In the genomic region with DNA sequence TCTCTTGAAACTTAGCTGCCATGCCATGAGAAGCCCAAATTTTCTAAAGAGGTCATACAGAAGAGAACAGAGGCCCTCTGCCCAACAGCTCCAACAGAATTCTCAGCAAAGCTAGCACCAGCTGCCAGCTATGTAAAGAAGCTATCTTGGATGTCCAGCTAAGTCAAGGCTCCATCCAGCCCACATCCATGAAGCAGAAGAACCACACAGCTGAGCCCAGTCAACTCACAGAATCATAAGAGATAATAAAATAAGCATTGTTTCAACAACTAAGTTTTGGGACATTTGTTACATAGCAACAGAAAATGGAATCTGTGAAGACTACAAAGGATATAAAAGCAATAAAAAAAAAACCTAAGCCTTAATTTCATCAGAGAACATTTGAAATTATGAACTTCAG, we compare ENCODE assay signal across 29 cellular contexts.
"Had no signal": no experiment of that assay in that cellular context is flagged by ENCODE, and none has a peak within 500 bp of the region (broad histone marks: within the 10 kb centered on the region; RNA-seq: fewer than 3 reads in every experiment).

No MANE protein-coding gene starts in this region.

- H3K9me3 ChIP-seq: suprapubic skin, testis, thyroid gland, transverse colon had no signal

- DNase-seq: stimulated activated CD4-positive, alpha-beta T cell treated with anti-CD3 and anti-CD28 coated beads, Interleukin-2, amount 100 ng/mL, for 48 hours; stimulated activated CD4-positive, alpha-beta T cell treated with anti-CD3 and anti-CD28 coated beads, Interleukin-4, amount 100 ng/mL, for 1 hour; stimulated activated CD4-positive, alpha-beta T cell treated with anti-CD3 and anti-CD28 coated beads, Interleukin-4, amount 100 ng/mL, for 24 hours; stimulated activated CD4-positive, alpha-beta T cell treated with anti-CD3 and anti-CD28 coated beads, Interleukin-4, amount 100 ng/mL, for 4 hours; stimulated activated CD8-positive, alpha-beta memory T cell treated with anti-CD3 and anti-CD28 coated beads, Interleukin-4, amount 100 ng/mL, for 48 hours; stimulated activated naive B cell treated with anti-CD40 and anti-IgM and Interleukin-4, amounts not matched to agents 10 μg/mL and 1 μg/mL and 100 μg/mL, for 72 hours; stimulated activated naive CD4-positive, alpha-beta T cell; stimulated activated naive CD4-positive, alpha-beta T cell treated with Interleukin-2 at 50 U/mL for 16 hours; stimulated activated naive CD8-positive, alpha-beta T cell treated with anti-CD3 and anti-CD28 coated beads, Interleukin-15, amount 100 ng/mL, for 72 hours; stimulated activated naive CD8-positive, alpha-beta T cell treated with anti-CD3 and anti-CD28 coated beads, Interleukin-15, Interleukin-2, amounts not matched to agents 100 U/mL and 50 U/mL, for 24 hours; stomach; substantia nigra; testis; thyroid gland; tibial artery; transverse colon; trophoblast cell; upper lobe of left lung; upper lobe of right lung; uterus had no signal

- H3K36me3 Mint-ChIP-seq: stimulated activated effector memory CD8-positive, alpha-beta T cell treated with anti-CD3 and anti-CD28 coated beads, Interleukin-12 subunit alpha, Interleukin-12 subunit beta, amount 100 ng/mL, for 72 hours; type B pancreatic cell had no signal

- H3K4me3 ChIP-seq: stomach, suprapubic skin, testis, thoracic aorta, thyroid gland, tibial artery, tibial nerve, transverse colon, upper lobe of left lung, upper lobe of right lung, uterus, vagina had no signal

- H3K27me3 ChIP-seq: stomach, suprapubic skin, testis, thyroid gland, tibial artery, tibial nerve, transverse colon, upper lobe of left lung, upper lobe of right lung, uterus, vagina had no signal

- H3K4me3 Mint-ChIP-seq: stimulated activated effector memory CD8-positive, alpha-beta T cell treated with anti-CD3 and anti-CD28 coated beads, Interleukin-12 subunit alpha, Interleukin-12 subunit beta, amount 100 ng/mL, for 72 hours; stimulated activated memory B cell treated with anti-CD40 and anti-IgM and Interleukin-4, amounts not matched to agents 10 μg/mL and 1 μg/mL and 100 μg/mL, for 72 hours; stimulated activated naive B cell treated with anti-CD40 and anti-IgM and Interleukin-4, amounts not matched to agents 10 μg/mL and 1 μg/mL and 100 μg/mL, for 72 hours; stimulated activated naive CD8-positive, alpha-beta T cell treated with anti-CD3 and anti-CD28 coated beads, Interleukin-15, amount 100 ng/mL, for 72 hours; stimulated activated naive CD8-positive, alpha-beta T cell treated with anti-CD3 and anti-CD28 coated beads, Interleukin-15, Interleukin-2, amounts not matched to agents 100 ng/mL and 50 ng/mL, for 24 hours; type B pancreatic cell had no signal

- H3K27ac Mint-ChIP-seq: stimulated activated effector memory CD8-positive, alpha-beta T cell treated with anti-CD3 and anti-CD28 coated beads, Interleukin-12 subunit alpha, Interleukin-12 subunit beta, amount 100 ng/mL, for 72 hours; stimulated activated memory B cell treated with anti-CD40 and anti-IgM and Interleukin-4, amounts not matched to agents 10 μg/mL and 1 μg/mL and 100 μg/mL, for 72 hours; stimulated activated naive B cell treated with anti-CD40 and anti-IgM and Interleukin-4, amounts not matched to agents 10 μg/mL and 1 μg/mL and 100 μg/mL, for 72 hours; stimulated activated naive CD8-positive, alpha-beta T cell treated with anti-CD3 and anti-CD28 coated beads, Interleukin-15, Interleukin-2, amounts not matched to agents 100 ng/mL and 50 ng/mL, for 24 hours; type B pancreatic cell had no signal

- H3K4me1 Mint-ChIP-seq: stimulated activated effector memory CD8-positive, alpha-beta T cell treated with anti-CD3 and anti-CD28 coated beads, Interleukin-12 subunit alpha, Interleukin-12 subunit beta, amount 100 ng/mL, for 72 hours; stimulated activated naive CD8-positive, alpha-beta T cell treated with anti-CD3 and anti-CD28 coated beads, Interleukin-15, amount 100 ng/mL, for 72 hours had no signal

- FAIRE-seq: urothelium cell line had no signal

- H3K4me1 ChIP-seq: testis, transverse colon, upper lobe of left lung, upper lobe of right lung, uterus, vagina had no signal

- ATAC-seq: stimulated activated effector memory CD8-positive, alpha-beta T cell treated with anti-CD3 and anti-CD28 coated beads, Interleukin-12 subunit alpha, Interleukin-12 subunit beta, amount 100 ng/mL, for 72 hours; stimulated activated memory B cell treated with anti-CD40 and anti-IgM and Interleukin-4, amounts not matched to agents 10 μg/mL and 1 μg/mL and 100 μg/mL, for 72 hours; stimulated activated naive B cell treated with anti-CD40 and anti-IgM and Interleukin-4, amounts not matched to agents 10 μg/mL and 1 μg/mL and 100 μg/mL, for 72 hours; stimulated activated naive CD8-positive, alpha-beta T cell treated with anti-CD3 and anti-CD28 coated beads, Interleukin-15, amount 100 ng/mL, for 72 hours; stimulated activated naive CD8-positive, alpha-beta T cell treated with anti-CD3 and anti-CD28 coated beads, Interleukin-15, Interleukin-2, amounts not matched to agents 100 U/mL and 50 U/mL, for 24 hours; upper lobe of right lung had no signal

- H3K27me3 Mint-ChIP-seq: stimulated activated memory B cell treated with anti-CD40 and anti-IgM and Interleukin-4, amounts not matched to agents 10 μg/mL and 1 μg/mL and 100 μg/mL, for 72 hours; stimulated activated naive B cell treated with anti-CD40 and anti-IgM and Interleukin-4, amounts not matched to agents 10 μg/mL and 1 μg/mL and 100 μg/mL, for 72 hours; stimulated activated naive CD8-positive, alpha-beta T cell treated with anti-CD3 and anti-CD28 coated beads, Interleukin-15, Interleukin-2, amounts not matched to agents 100 ng/mL and 50 ng/mL, for 24 hours; type B pancreatic cell had no signal

- H3K9me3 Mint-ChIP-seq: type B pancreatic cell had no signal

- H3K27ac ChIP-seq: stomach, suprapubic skin, testis, thyroid gland, tibial nerve, transverse colon, upper lobe of left lung, upper lobe of right lung, uterus, vagina had no signal

- H3K36me3 ChIP-seq: stomach, suprapubic skin, thoracic aorta, thyroid gland, tibial artery, tibial nerve, transverse colon, upper lobe of left lung, upper lobe of right lung, uterus, vagina had no signal
